1 cellular context compared by ENCODE assay signal in genomic region chr1:9539165-9539828, GRCh38.
TF ChIP-seq lines count a peak whose summit lies in the region.

TSS of gene SLC25A33 (plus strand) at chr1:9539465. CDS start at chr1:9539692, 227 bp downstream.

TF ChIP-seq in GM12878, 131 proteins besides CTCF, POLR2A, EP300 and RAD21 (continued from another document and continues in another):
- TF ChIP-seq, protein P1, sequence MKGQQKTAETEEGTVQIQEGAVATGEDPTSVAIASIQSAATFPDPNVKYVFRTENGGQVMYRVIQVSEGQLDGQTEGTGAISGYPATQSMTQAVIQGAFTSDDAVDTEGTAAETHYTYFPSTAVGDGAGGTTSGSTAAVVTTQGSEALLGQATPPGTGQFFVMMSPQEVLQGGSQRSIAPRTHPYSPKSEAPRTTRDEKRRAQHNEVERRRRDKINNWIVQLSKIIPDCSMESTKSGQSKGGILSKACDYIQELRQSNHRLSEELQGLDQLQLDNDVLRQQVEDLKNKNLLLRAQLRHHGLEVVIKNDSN (IDR thresholded peaks at IDR 0.05; ENCODE audit: borderline replicate concordance, extremely low read length, insufficient read depth, low read depth, low read length) = peak; percentile 94
- TF ChIP-seq MYB (IDR thresholded peaks at IDR 0.05; ENCODE audit: borderline replicate concordance, low read depth, low read length) (no peak), EED (IDR thresholded peaks at IDR 0.05; ENCODE audit: low read depth) (no peak), TARDBP (IDR thresholded peaks at IDR 0.05; ENCODE audit: borderline replicate concordance) (no peak), CHD1 (IDR thresholded peaks at IDR 0.05; ENCODE audit: low read depth, low read length) (no peak), NR2C2 (IDR thresholded peaks at IDR 0.05; ENCODE audit: borderline replicate concordance, control insufficient read depth, insufficient read length, low read depth) (no peak), TCF3 (IDR thresholded peaks at IDR 0.05; ENCODE audit: borderline replicate concordance, insufficient read depth, low read depth, low read length) (0 out of 2 replicates have a peak, but pooled peaks have one; percentile 53), CREM (IDR thresholded peaks at IDR 0.05; ENCODE audit: low read depth) (peak; percentile 85), CHD4 (IDR thresholded peaks at IDR 0.05) (no peak), BCLAF1 (IDR thresholded peaks at IDR 0.05) (0 out of 2 replicates have a peak, but pooled peaks have one; percentile 5), EZH2 (IDR thresholded peaks at IDR 0.05; ENCODE audit: borderline replicate concordance, control insufficient read depth, low read depth, low read length) (no peak), DPF2 (IDR thresholded peaks at IDR 0.05) (peak; percentile 87), POLR2AphosphoS5 (IDR thresholded peaks at IDR 0.05; ENCODE audit: low read length) (peak; percentile 87), ASH2L (IDR thresholded peaks at IDR 0.05; ENCODE audit: borderline replicate concordance, low read depth) (peak; percentile 77; the same call in 1 of the 2 replicates), SREBF2 (IDR thresholded peaks at IDR 0.05; ENCODE audit: low read length) (no peak), E4F1 (IDR thresholded peaks at IDR 0.05; ENCODE audit: borderline replicate concordance, partially characterized antibody) (no peak), ZNF274 (IDR thresholded peaks at IDR 0.05; ENCODE audit: insufficient read depth, insufficient read length) (no peak), SIX5 (IDR thresholded peaks at IDR 0.05; ENCODE audit: low read depth, low read length, severe bottlenecking) (no peak), ZBED1 (IDR thresholded peaks at IDR 0.05; ENCODE audit: borderline replicate concordance) (no peak), KDM1A (IDR thresholded peaks at IDR 0.05; ENCODE audit: borderline replicate concordance) (no peak), RAD51 (IDR thresholded peaks at IDR 0.05) (peak; percentile 62; the same call in 1 of the 2 replicates), ZNF207 (IDR thresholded peaks at IDR 0.05; ENCODE audit: borderline replicate concordance) (peak; percentile 64; the same call in 1 of the 2 replicates), HDGF (IDR thresholded peaks at IDR 0.05) (peak; percentile 59; the same call in 1 of the 2 replicates), ATF7 (IDR thresholded peaks at IDR 0.05; ENCODE audit: low read depth) (peak; percentile 31; the same call in 1 of the 2 replicates), SRF (IDR thresholded peaks at IDR 0.05; ENCODE audit: low read depth in 2 of 2, low read length in 2 of 2) (no peak), KLF5 (IDR thresholded peaks at IDR 0.05; ENCODE audit: partially characterized antibody) (peak; percentile 25), RELA (IDR thresholded peaks at IDR 0.05; ENCODE audit: borderline replicate concordance, partially characterized antibody) (peak; percentile 79), PBX3 (IDR thresholded peaks at IDR 0.05; ENCODE audit: insufficient replicate concordance, low read depth, low read length) (peak; percentile 75), CBFB (IDR thresholded peaks at IDR 0.05; ENCODE audit: low read depth) (no peak), ZSCAN29 (IDR thresholded peaks at IDR 0.05) (0 out of 2 replicates have a peak, but pooled peaks have one; percentile 14), HCFC1 (IDR thresholded peaks at IDR 0.05; ENCODE audit: low read length) (no peak), NR2C1 (IDR thresholded peaks at IDR 0.05) (0 out of 2 replicates have a peak, but pooled peaks have one; percentile 26), ZBTB40 (IDR thresholded peaks at IDR 0.05; ENCODE audit: borderline replicate concordance) (no peak)
- TF ChIP-seq, protein P2, sequence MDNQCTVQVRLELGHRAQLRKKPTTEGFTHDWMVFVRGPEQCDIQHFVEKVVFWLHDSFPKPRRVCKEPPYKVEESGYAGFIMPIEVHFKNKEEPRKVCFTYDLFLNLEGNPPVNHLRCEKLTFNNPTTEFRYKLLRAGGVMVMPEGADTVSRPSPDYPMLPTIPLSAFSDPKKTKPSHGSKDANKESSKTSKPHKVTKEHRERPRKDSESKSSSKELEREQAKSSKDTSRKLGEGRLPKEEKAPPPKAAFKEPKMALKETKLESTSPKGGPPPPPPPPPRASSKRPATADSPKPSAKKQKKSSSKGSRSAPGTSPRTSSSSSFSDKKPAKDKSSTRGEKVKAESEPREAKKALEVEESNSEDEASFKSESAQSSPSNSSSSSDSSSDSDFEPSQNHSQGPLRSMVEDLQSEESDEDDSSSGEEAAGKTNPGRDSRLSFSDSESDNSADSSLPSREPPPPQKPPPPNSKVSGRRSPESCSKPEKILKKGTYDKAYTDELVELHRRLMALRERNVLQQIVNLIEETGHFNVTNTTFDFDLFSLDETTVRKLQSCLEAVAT (IDR thresholded peaks at IDR 0.05) = peak; percentile 6; the same call in 1 of the 2 replicates
- TF ChIP-seq, protein P3, sequence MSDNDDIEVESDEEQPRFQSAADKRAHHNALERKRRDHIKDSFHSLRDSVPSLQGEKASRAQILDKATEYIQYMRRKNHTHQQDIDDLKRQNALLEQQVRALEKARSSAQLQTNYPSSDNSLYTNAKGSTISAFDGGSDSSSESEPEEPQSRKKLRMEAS (IDR thresholded peaks at IDR 0.05; ENCODE audit: low read depth, low read length) = peak; percentile 76
- TF ChIP-seq, protein P4, sequence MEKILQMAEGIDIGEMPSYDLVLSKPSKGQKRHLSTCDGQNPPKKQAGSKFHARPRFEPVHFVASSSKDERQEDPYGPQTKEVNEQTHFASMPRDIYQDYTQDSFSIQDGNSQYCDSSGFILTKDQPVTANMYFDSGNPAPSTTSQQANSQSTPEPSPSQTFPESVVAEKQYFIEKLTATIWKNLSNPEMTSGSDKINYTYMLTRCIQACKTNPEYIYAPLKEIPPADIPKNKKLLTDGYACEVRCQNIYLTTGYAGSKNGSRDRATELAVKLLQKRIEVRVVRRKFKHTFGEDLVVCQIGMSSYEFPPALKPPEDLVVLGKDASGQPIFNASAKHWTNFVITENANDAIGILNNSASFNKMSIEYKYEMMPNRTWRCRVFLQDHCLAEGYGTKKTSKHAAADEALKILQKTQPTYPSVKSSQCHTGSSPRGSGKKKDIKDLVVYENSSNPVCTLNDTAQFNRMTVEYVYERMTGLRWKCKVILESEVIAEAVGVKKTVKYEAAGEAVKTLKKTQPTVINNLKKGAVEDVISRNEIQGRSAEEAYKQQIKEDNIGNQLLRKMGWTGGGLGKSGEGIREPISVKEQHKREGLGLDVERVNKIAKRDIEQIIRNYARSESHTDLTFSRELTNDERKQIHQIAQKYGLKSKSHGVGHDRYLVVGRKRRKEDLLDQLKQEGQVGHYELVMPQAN (conservative IDR thresholded peaks at IDR 0.05) = 0 out of 2 replicates have a peak, but pooled peaks have one; percentile 95
- TF ChIP-seq, protein P5, sequence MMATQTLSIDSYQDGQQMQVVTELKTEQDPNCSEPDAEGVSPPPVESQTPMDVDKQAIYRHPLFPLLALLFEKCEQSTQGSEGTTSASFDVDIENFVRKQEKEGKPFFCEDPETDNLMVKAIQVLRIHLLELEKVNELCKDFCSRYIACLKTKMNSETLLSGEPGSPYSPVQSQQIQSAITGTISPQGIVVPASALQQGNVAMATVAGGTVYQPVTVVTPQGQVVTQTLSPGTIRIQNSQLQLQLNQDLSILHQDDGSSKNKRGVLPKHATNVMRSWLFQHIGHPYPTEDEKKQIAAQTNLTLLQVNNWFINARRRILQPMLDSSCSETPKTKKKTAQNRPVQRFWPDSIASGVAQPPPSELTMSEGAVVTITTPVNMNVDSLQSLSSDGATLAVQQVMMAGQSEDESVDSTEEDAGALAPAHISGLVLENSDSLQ (IDR thresholded peaks at IDR 0.05) = peak; percentile 94
- TF ChIP-seq, protein P6, sequence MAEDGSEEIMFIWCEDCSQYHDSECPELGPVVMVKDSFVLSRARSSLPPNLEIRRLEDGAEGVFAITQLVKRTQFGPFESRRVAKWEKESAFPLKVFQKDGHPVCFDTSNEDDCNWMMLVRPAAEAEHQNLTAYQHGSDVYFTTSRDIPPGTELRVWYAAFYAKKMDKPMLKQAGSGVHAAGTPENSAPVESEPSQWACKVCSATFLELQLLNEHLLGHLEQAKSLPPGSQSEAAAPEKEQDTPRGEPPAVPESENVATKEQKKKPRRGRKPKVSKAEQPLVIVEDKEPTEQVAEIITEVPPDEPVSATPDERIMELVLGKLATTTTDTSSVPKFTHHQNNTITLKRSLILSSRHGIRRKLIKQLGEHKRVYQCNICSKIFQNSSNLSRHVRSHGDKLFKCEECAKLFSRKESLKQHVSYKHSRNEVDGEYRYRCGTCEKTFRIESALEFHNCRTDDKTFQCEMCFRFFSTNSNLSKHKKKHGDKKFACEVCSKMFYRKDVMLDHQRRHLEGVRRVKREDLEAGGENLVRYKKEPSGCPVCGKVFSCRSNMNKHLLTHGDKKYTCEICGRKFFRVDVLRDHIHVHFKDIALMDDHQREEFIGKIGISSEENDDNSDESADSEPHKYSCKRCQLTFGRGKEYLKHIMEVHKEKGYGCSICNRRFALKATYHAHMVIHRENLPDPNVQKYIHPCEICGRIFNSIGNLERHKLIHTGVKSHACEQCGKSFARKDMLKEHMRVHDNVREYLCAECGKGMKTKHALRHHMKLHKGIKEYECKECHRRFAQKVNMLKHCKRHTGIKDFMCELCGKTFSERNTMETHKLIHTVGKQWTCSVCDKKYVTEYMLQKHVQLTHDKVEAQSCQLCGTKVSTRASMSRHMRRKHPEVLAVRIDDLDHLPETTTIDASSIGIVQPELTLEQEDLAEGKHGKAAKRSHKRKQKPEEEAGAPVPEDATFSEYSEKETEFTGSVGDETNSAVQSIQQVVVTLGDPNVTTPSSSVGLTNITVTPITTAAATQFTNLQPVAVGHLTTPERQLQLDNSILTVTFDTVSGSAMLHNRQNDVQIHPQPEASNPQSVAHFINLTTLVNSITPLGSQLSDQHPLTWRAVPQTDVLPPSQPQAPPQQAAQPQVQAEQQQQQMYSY (CRISPR knock-in tag; IDR thresholded peaks at IDR 0.05) = no peak
